ENCODE assay signal across 8 cellular contexts in genomic region chr1:37038079-37038702, GRCh38. TPM values are rescaled to one million over a fixed set of nuclear protein-coding genes. Genes with fewer than 3 reads are reported as not detected.
DNase-seq lines count a peak whose midpoint lies in the region; ATAC-seq and TF ChIP-seq lines count a peak whose summit lies in the region.

No MANE protein-coding gene starts in this region.

- H3K9me3 ChIP-seq in adrenal gland (replicated peaks in 1 of 3), result no peaks in the 10 kb centered on the region

- peak; percentile 85 for DNase-seq in Daoy (ENCODE audit: low read depth)
- peak; percentile 74 for DNase-seq in NCI-H187 treated with DMSO at 0.1 percent for 48 hours (lab: John Stamatoyannopoulos, UW)
- peak in 6 of 7 donors; percentile 14 to 67 (median 26) for DNase-seq in adrenal gland
- DNase-seq in middle frontal gyrus (ENCODE audit: extremely low spot score, low spot score), result peak; percentile 44

- H3K36me3 ChIP-seq in adrenal gland (replicated peaks in 1 of 2), result no peaks in the 10 kb centered on the region

- TF ChIP-seq CTCF in adrenal gland (IDR thresholded peaks at IDR 0.05), result peak in 1 of 6 experiments; percentile 17

- no peak overlapping the region for H3K27ac ChIP-seq in adrenal gland

- peaks cover 71% of the 10 kb centered on the region for H3K27me3 ChIP-seq in adrenal gland

- TF ChIP-seq POLR2A in adrenal gland (IDR thresholded peaks at IDR 0.05), result no peak

- ATAC-seq in activated CD4-positive, CD25-positive, alpha-beta regulatory T cell treated with anti-CD3 and anti-CD28 coated beads, Interleukin-2, amount 50 U/mL, for 24 hours, result no peak
- ATAC-seq in GM18511 (IDR thresholded peaks at IDR 0.05; ENCODE audit: unreplicated experiment) (no peak), HG03442 (IDR thresholded peaks at IDR 0.05; ENCODE audit: unreplicated experiment) (no peak), GM19023 (IDR thresholded peaks at IDR 0.05; ENCODE audit: unreplicated experiment) (no peak)

- 0 to 12% (median 9%) methylated on average over 4 to 13 of the region's 13 CpGs for WGBS in adrenal gland, 4 donors

- no peaks in the 10 kb centered on the region for H3K4me1 ChIP-seq in adrenal gland (replicated peaks in 1 of 2)

- intact Hi-C loops in adrenal gland (cut with DNase I), result no loop called here

- no peak overlapping the region for H3K4me3 ChIP-seq in adrenal gland

RNA-seq across cellular contexts. Expression of gene GRIK3, which starts 3.9 kb away (rescaled TPM):
- total RNA-seq in Daoy (2014; rRNA removed; shearing (Covaris generic)), result 0.17 TPM in 1 of 2 replicates, not detected in the other
- 1 to 10 TPM in 3 of 8 donors, under 1 TPM in 5; 0.09 to 3.1 (median 0.45) TPM for total RNA-seq in adrenal gland
- 1 to 10 TPM in 2 of 3 donors, under 1 TPM in 1; 0.77 to 1.4 (median 1.1) TPM for polyA plus RNA-seq in adrenal gland

Comparison
In these comparisons a context has a peak if more than half of its experiments do, and no peak if none do; other contexts are left out.
1. DNase-seq: peak in every context shown above with its lines; median percentile 85 in Daoy; 74 in NCI-H187 treated with DMSO at 0.1 percent for 48 hours; 44 in middle frontal gyrus; 26 in adrenal gland.